ENCODE assay signal across 8 cellular contexts in the genomic region with DNA sequence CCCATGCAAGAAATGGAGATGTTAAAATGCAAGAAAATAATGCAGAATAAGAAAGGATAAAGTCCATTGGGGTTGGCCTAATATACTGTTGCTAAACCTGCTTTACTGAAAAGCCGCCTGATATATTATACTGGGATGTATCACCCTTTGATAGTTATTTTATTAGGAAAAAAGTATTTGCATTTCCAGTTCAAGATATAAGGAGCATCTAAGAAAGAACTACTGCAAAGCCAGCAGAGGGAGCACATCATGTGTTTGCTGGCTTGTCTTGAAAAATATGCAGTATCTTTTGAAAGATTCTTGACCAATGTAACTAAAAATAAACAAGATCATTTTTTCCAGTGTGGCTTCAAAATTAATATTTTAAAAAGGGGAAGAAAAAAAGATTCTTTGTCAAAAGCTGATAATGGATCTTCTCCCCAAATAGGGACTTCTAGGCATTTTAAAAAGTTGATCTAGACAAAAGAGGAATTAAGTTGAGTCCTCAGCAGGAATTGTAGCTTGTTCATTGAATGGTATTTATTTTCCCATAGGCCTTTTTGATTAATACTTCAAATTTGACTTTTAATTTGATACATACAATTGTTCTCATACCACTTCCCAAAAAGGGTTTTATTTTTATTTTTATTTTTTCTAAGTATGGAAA.
DNase-seq lines count a peak whose midpoint lies in the region; ATAC-seq and TF ChIP-seq lines count a peak whose summit lies in the region.

No MANE protein-coding gene starts in this region.

- H3K4me1 ChIP-seq in adipocyte (ENCODE audit: control insufficient read depth, insufficient read depth, low read length) (peaks cover 24% of the 10 kb centered on the region), right lobe of liver (peaks cover 0 to 26% (median 2%) of the 10 kb centered on the region in 4 donors), vagina (peaks cover 22% of the 10 kb centered on the region)

- WGBS in right lobe of liver (ENCODE audit: insufficient coverage, low coverage, low lambda C conversion rate, missing lambda C conversion rate), result 74% methylated on average over 1 of the region's 1 CpG

- H3K27ac ChIP-seq in right lobe of liver (no peak overlapping the region), vagina (no peak overlapping the region)

- H3K36me3 ChIP-seq in adipocyte (ENCODE audit: control insufficient read depth, insufficient read depth, low read length, severe bottlenecking), result peaks cover 7% of the 10 kb centered on the region
- H3K36me3 ChIP-seq in right lobe of liver, result no peaks in the 10 kb centered on the region
- no peaks in the 10 kb centered on the region for H3K36me3 ChIP-seq in vagina

- H3K36me3 Mint-ChIP-seq in T-helper 17 cell (ENCODE audit: low read depth), result peaks cover 2% of the 10 kb centered on the region

- DNase-seq in AML-193 (lab: John Stamatoyannopoulos, UW), result peak; percentile 59 to 62
- DNase-seq in HFF-Myc (ENCODE audit: extremely low read depth, low read depth), result no peak
- peak; percentile 75 for DNase-seq in adipocyte (ENCODE audit: low read depth)
- no peak for DNase-seq in right lobe of liver
- DNase-seq in T-helper 17 cell, result no peak
- no peak for DNase-seq in D341Med (ENCODE audit: low spot score)
- no peak for DNase-seq in vagina (ENCODE audit: extremely low spot score in 2 of 2)

- H3K9me3 ChIP-seq in adipocyte (ENCODE audit: control insufficient read depth, low read length) (no peaks in the 10 kb centered on the region), right lobe of liver (no peaks in the 10 kb centered on the region), T-helper 17 cell (ENCODE audit: control insufficient read depth, low read length, poor library complexity, severe bottlenecking) (no peaks in the 10 kb centered on the region), vagina (no peaks in the 10 kb centered on the region)

- peaks cover 36% of the 10 kb centered on the region for H3K4me1 Mint-ChIP-seq in T-helper 17 cell

- ATAC-seq in right lobe of liver, result peak in 3 of 4 donors; percentile 11 to 40 (median 26)
- no peak for ATAC-seq in T-helper 17 cell
- no peak for ATAC-seq in HG03460 (IDR thresholded peaks at IDR 0.05; ENCODE audit: unreplicated experiment)

- H3K27me3 Mint-ChIP-seq in T-helper 17 cell, result no peaks in the 10 kb centered on the region

- peak overlapping the region; percentile 12 for H3K9ac ChIP-seq in adipocyte (ENCODE audit: low read length)

- TF ChIP-seq POLR2A in right lobe of liver (IDR thresholded peaks at IDR 0.05), result no peak
- no peak for TF ChIP-seq POLR2A in vagina (IDR thresholded peaks at IDR 0.05)

- intact Hi-C loops in right lobe of liver (cut with DNase I), result no loop called here
- intact Hi-C loops in vagina (cut with DNase I), result no loop called here

- no peak overlapping the region for H3K4me3 Mint-ChIP-seq in T-helper 17 cell

- no peaks in the 10 kb centered on the region for H3K27me3 ChIP-seq in adipocyte (replicated peaks; ENCODE audit: control insufficient read depth, insufficient read depth, low read length)
- H3K27me3 ChIP-seq in right lobe of liver, result no peaks in the 10 kb centered on the region
- H3K27me3 ChIP-seq in vagina, result no peaks in the 10 kb centered on the region

- TF ChIP-seq CTCF in HFF-Myc (IDR thresholded peaks at IDR 0.05; ENCODE audit: low read depth, low read length, missing control alignments), result peak; percentile 59
- TF ChIP-seq CTCF in right lobe of liver (IDR thresholded peaks at IDR 0.05), result peak in 3 of 4 donors; percentile 42 to 48 (median 45)
- TF ChIP-seq CTCF in vagina (IDR thresholded peaks at IDR 0.05), result no peak

- H3K4me3 ChIP-seq in HFF-Myc (replicated peaks; ENCODE audit: low read depth, low read length), result no peak overlapping the region
- no peak overlapping the region for H3K4me3 ChIP-seq in adipocyte (ENCODE audit: low read length)
- no peak overlapping the region for H3K4me3 ChIP-seq in right lobe of liver
- no peak overlapping the region for H3K4me3 ChIP-seq in vagina

- H3K27ac Mint-ChIP-seq in T-helper 17 cell, result no peak overlapping the region

Comparison
In these comparisons a context has a peak if more than half of its experiments do, and no peak if none do; other contexts are left out.
1. DNase-seq: peak in AML-193 (2 of 2) and adipocyte (single experiment); none in HFF-Myc (single experiment), right lobe of liver (0 of 3), T-helper 17 cell (0 of 3), D341Med (single experiment) and vagina (0 of 2).
2. CTCF ChIP-seq: peak in HFF-Myc (single experiment) and right lobe of liver (3 of 4); none in vagina (0 of 3).
3. ATAC-seq: peak in right lobe of liver (3 of 4); none in T-helper 17 cell (single experiment) and HG03460 (single experiment).